Comparison of ENCODE assay signal across 12 cellular contexts in genomic region chr5:14775857-14776256, GRCh38.
A peak's percentile ranks its signal among the peaks of the same experiment; 100 is the strongest.
DNase-seq lines count a peak whose midpoint lies in the region; ATAC-seq and TF ChIP-seq lines count a peak whose summit lies in the region.
"Had no signal": no experiment of that assay in that cellular context is flagged by ENCODE, and none has a peak within 500 bp of the region (broad histone marks: within the 10 kb centered on the region; RNA-seq: fewer than 3 reads in every experiment).

No MANE protein-coding gene starts in this region.

- H3K36me3 ChIP-seq in heart left ventricle: peaks cover 0 to 6% (median 0%) of the 10 kb centered on the region in 9 donors
- no peaks in the 10 kb centered on the region for H3K36me3 ChIP-seq in left ventricle myocardium inferior
- no peaks in the 10 kb centered on the region for H3K36me3 ChIP-seq in upper lobe of right lung

- H3K27ac ChIP-seq in heart left ventricle: peak overlapping the region in 1 of 12 donors; percentile 26
- peak overlapping the region; percentile 41 for H3K27ac ChIP-seq in RWPE1
- H3K27ac ChIP-seq in left ventricle myocardium inferior (replicated peaks): no peak overlapping the region
- H3K27ac ChIP-seq in upper lobe of right lung: no peak overlapping the region
- H3K27ac ChIP-seq: BLaER1, coronary artery, WERI-Rb-1 had no signal

- peaks cover 0 to 74% (median 36%) of the 10 kb centered on the region in 12 donors for H3K4me1 ChIP-seq in heart left ventricle
- H3K4me1 ChIP-seq in left ventricle myocardium inferior: peaks cover 85% of the 10 kb centered on the region
- H3K4me1 ChIP-seq in upper lobe of right lung: no peaks in the 10 kb centered on the region

- DNase-seq in heart left ventricle (peak; percentile 32 to 66 (median 39)), cardiac septum (ENCODE audit: low spot score) (no peak), RWPE1 (ENCODE audit: low spot score) (peak; percentile 65), left ventricle myocardium inferior (peak; percentile 26), upper lobe of right lung (no peak), NCI-H128 (lab: John Stamatoyannopoulos, UW; ENCODE audit: unreplicated experiment) (no peak), activated gamma-delta T cell treated with Interleukin-2 at 50 U/mL for 16 hours (no peak)
- no peak for DNase-seq in central memory CD4-positive, alpha-beta T cell
- DNase-seq: WERI-Rb-1 had no signal

- POLR2A ChIA-PET in RWPE1 (lab: Yijun Ruan, JAX; ENCODE audit: low non-redundant PET): no interaction called here

- H3K4me3 ChIP-seq in heart left ventricle (no peak overlapping the region), left ventricle myocardium inferior (no peak overlapping the region), upper lobe of right lung (no peak overlapping the region)
- H3K4me3 ChIP-seq: BLaER1, coronary artery had no signal

- CTCF ChIA-PET in RWPE1 (lab: Yijun Ruan, JAX): interaction anchor here (0.7 kb wide), 1 partner anchor 1020 kb away, joined by 5 read pairs; no protein-coding TSS in a partner anchor

- H3K9me3 ChIP-seq in heart left ventricle (no peaks in the 10 kb centered on the region), left ventricle myocardium inferior (replicated peaks) (no peaks in the 10 kb centered on the region), upper lobe of right lung (no peaks in the 10 kb centered on the region)
- H3K9me3 ChIP-seq: BLaER1 had no signal

- intact Hi-C loops in heart left ventricle (cut with DNase I): no loop called here
- intact Hi-C loops in cardiac septum (cut with DNase I): no loop called here
- intact Hi-C loops in left ventricle myocardium inferior (cut with micrococcal nuclease): no loop called here
- intact Hi-C loops in upper lobe of right lung (cut with DNase I): no loop called here

- no peaks in the 10 kb centered on the region for H3K27me3 ChIP-seq in heart left ventricle
- H3K27me3 ChIP-seq in left ventricle myocardium inferior (ENCODE audit: low read depth): no peaks in the 10 kb centered on the region
- no peaks in the 10 kb centered on the region for H3K27me3 ChIP-seq in upper lobe of right lung
- H3K27me3 ChIP-seq: BLaER1 had no signal

- 55 to 68% (median 61%) methylated on average over 7 of the region's 7 CpGs for WGBS in heart left ventricle, 4 donors

- ATAC-seq in heart left ventricle (peak in 3 of 4 donors; percentile 37 to 61 (median 41)), upper lobe of right lung (peak; percentile 68)
- ATAC-seq: Panc1 had no signal

- TF ChIP-seq POLR2A in heart left ventricle (IDR thresholded peaks at IDR 0.05): no peak

- no peak for TF ChIP-seq CTCF in heart left ventricle (IDR thresholded peaks at IDR 0.05)
- no peak for TF ChIP-seq CTCF in RWPE1 (conservative IDR thresholded peaks at IDR 0.05; ENCODE audit: low read depth)
- TF ChIP-seq CTCF in left ventricle myocardium inferior (IDR thresholded peaks at IDR 0.05; ENCODE audit: borderline replicate concordance): no peak
- TF ChIP-seq CTCF in upper lobe of right lung (IDR thresholded peaks at IDR 0.05): no peak

Comparison
In these comparisons a context has a peak if more than half of its experiments do, and no peak if none do; other contexts are left out.
1. DNase-seq: peak in heart left ventricle (5 of 5), RWPE1 (single experiment) and left ventricle myocardium inferior (single experiment); none in cardiac septum (single experiment), upper lobe of right lung (single experiment), NCI-H128 (single experiment), activated gamma-delta T cell treated with Interleukin-2 at 50 U/mL for 16 hours (single experiment) and central memory CD4-positive, alpha-beta T cell (single experiment).